Comparison of ENCODE assay signal across 21 cellular contexts in the genomic region with DNA sequence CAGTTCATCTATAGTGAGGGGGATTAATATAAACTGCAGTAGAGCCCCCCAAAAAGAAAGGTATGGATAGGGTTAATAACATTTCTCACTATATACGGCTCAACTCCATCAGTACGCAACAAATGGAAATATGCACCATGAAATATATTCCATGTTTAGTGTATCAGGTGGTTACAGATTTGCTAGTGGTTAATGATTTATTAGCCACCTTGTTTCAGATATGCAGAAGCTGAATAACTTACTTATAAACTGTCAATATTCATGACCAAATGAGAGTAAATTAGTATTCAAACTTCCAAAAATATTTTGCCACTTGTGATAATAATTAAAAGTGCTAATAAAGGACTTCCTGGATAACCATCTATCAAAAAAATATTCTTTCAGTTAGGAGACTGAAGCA.
DNase-seq lines count a peak whose midpoint lies in the region; ATAC-seq and TF ChIP-seq lines count a peak whose summit lies in the region.
"Had no signal": no experiment of that assay in that cellular context is flagged by ENCODE, and none has a peak within 500 bp of the region (broad histone marks: within the 10 kb centered on the region; RNA-seq: fewer than 3 reads in every experiment).

No MANE protein-coding gene starts in this region.

- H3K27ac ChIP-seq in tibial artery = no peak overlapping the region
- H3K27ac ChIP-seq: BLaER1 treated with 17β-estradiol and CSF1 and Interleukin-3, amounts not matched to agents 10 nM and 100 nM had no signal

- H3K9me3 ChIP-seq in tibial artery = no peaks in the 10 kb centered on the region
- H3K9me3 ChIP-seq: BLaER1 treated with 17β-estradiol and CSF1 and Interleukin-3, amounts not matched to agents 10 nM and 100 nM; SK-N-SH had no signal

- no peak for TF ChIP-seq CTCF in tibial artery (IDR thresholded peaks at IDR 0.05)

- intact Hi-C loops in tibial artery (cut with DNase I; ENCODE audit: low total_unique reads) = no loop called here

- no peak overlapping the region for H3K4me3 ChIP-seq in tibial artery
- H3K4me3 ChIP-seq: BLaER1 treated with 17β-estradiol and CSF1 and Interleukin-3, amounts not matched to agents 10 nM and 100 nM; GM12878 had no signal

- H3K36me3 ChIP-seq in tibial artery = no peaks in the 10 kb centered on the region
- H3K36me3 ChIP-seq: BLaER1 treated with 17β-estradiol and CSF1 and Interleukin-3, amounts not matched to agents 10 nM and 100 nM had no signal

- no peaks in the 10 kb centered on the region for H3K4me1 ChIP-seq in tibial artery
- H3K4me1 ChIP-seq: BLaER1 treated with 17β-estradiol and CSF1 and Interleukin-3, amounts not matched to agents 10 nM and 100 nM had no signal

- DNase-seq in tibial artery (no peak), NCI-H2107 (lab: John Stamatoyannopoulos, UW) (no peak), GDM1 (lab: John Stamatoyannopoulos, UW) (no peak)
- DNase-seq: CD8-positive, alpha-beta memory T cell; DND-41; H9; NCI-H1105 treated with DMSO at 0.1 percent for 48 hours; NCI-H187; NCI-H2171; NCI-H446; NK-92 treated with Interleukin-12 subunit alpha and Interleukin-12 subunit beta, amount 100 ng/mL, for 24 hours; SHP77; SK-N-SH; T-cell had no signal

- no peaks in the 10 kb centered on the region for H3K27me3 ChIP-seq in tibial artery
- H3K27me3 ChIP-seq: BLaER1 treated with 17β-estradiol and CSF1 and Interleukin-3, amounts not matched to agents 10 nM and 100 nM had no signal

- ATAC-seq in GM18511 (IDR thresholded peaks at IDR 0.05; ENCODE audit: unreplicated experiment) (peak; percentile 76), GM19397 (IDR thresholded peaks at IDR 0.05; ENCODE audit: unreplicated experiment) (peak; percentile 51), HG02943 (IDR thresholded peaks at IDR 0.05; ENCODE audit: low read depth, unreplicated experiment) (peak; percentile 69), HG03354 (IDR thresholded peaks at IDR 0.05; ENCODE audit: poor library complexity, severe bottlenecking, unreplicated experiment) (peak; percentile 68), GM21515 (IDR thresholded peaks at IDR 0.05; ENCODE audit: unreplicated experiment) (no peak)
- ATAC-seq: GM12878, T-cell had no signal
